ENCODE assay signal across 8 cellular contexts in the genomic region with DNA sequence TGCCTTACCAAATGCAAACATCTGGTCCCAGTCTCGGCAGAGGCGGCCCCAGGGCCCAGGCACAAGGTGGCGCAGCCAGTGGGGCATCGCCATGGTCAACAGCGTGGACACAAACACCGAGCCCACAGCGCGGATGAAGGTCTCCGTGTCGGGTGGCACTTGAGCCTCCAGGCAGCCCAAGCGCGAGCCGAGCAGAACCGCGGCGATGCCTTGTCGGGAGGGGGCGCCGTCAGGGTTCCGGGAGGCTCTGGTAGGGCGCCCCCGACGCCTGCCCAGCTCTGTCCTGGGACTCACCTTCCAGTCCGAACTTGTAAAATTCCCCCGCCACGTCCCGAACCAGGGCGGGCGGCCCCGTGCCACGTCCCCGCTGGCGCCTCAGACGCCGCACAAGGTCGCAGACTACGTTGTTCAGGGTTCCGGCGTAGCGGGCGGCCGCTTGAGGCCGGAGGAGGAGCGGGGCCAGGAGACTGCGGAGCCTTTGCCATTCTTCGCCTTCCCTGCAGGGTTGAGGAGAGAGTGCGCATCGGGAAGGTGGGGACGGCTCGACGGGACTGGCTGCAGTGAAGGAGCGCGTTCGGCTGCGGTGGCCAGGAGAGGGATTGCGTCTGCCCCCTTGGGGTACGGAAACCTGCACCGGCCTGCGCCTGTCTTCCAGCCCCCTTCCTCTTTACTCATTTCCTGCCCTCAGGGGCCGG. TPM values are rescaled to one million over a fixed set of nuclear protein-coding genes. Genes with fewer than 3 reads are reported as not detected.
DNase-seq lines count a peak whose midpoint lies in the region; ATAC-seq and TF ChIP-seq lines count a peak whose summit lies in the region.

No MANE protein-coding gene starts in this region.

- peak; percentile 35 for TF ChIP-seq CTCF in MCF 10A (IDR thresholded peaks at IDR 0.05; ENCODE audit: unreplicated experiment)

- ATAC-seq in HG03025 (IDR thresholded peaks at IDR 0.05; ENCODE audit: low FRiP score, unreplicated experiment) (peak; percentile 57), T-helper 17 cell (peak; percentile 83), left lobe of liver (peak; percentile 49), HG03571 (IDR thresholded peaks at IDR 0.05; ENCODE audit: unreplicated experiment) (no peak)

- H3K27me3 Mint-ChIP-seq in T-helper 17 cell (peaks cover 19% of the 10 kb centered on the region), MCF 10A (ENCODE audit: insufficient read depth, unreplicated experiment) (no peaks in the 10 kb centered on the region)

- DNase-seq in NCI-H748 (lab: John Stamatoyannopoulos, UW; ENCODE audit: unreplicated experiment) (peak; percentile 50), NCI-H748 treated with DMSO at 0.1 percent for 48 hours (lab: John Stamatoyannopoulos, UW) (no peak), T-helper 17 cell (peak; percentile 41 to 50 (median 46)), MCF 10A (ENCODE audit: unreplicated experiment) (peak; percentile 73), left lobe of liver (ENCODE audit: low spot score) (no peak)
- peak; percentile 59 for DNase-seq in stimulated activated naive CD4-positive, alpha-beta T cell treated with Interleukin-2 at 50 U/mL for 16 hours (lab: John Stamatoyannopoulos, UW)

- H3K9me3 ChIP-seq in T-helper 17 cell (ENCODE audit: control insufficient read depth, low read length, poor library complexity, severe bottlenecking), result no peaks in the 10 kb centered on the region

- CTCF ChIA-PET in MCF 10A (lab: Yijun Ruan, JAX), result interaction anchor here (0.8 to 2.9 kb wide), 7 partner anchors 11 to 121 kb away, joined by 3 to 11 read pairs (median 5); partner anchors contain the start of genes CDK4 and TSFM

- H3K4me1 Mint-ChIP-seq in T-helper 17 cell (peaks cover 33% of the 10 kb centered on the region), MCF 10A (ENCODE audit: insufficient read depth, unreplicated experiment) (peaks cover 25% of the 10 kb centered on the region)

- peak overlapping the region; percentile 75 for H3K27ac Mint-ChIP-seq in T-helper 17 cell
- peak overlapping the region; percentile 89 for H3K27ac Mint-ChIP-seq in MCF 10A (ENCODE audit: low read depth, unreplicated experiment)

- POLR2A ChIA-PET in MCF 10A (lab: Yijun Ruan, JAX), result interaction anchor here (0.6 to 2.5 kb wide), 12 partner anchors 9 to 674 kb away, joined by 3 to 26 read pairs (median 3); partner anchors contain the start of genes CDK4, MARCHF9 and TSPAN31

- H3K4me3 Mint-ChIP-seq in T-helper 17 cell (peak overlapping the region; percentile 92), MCF 10A (ENCODE audit: unreplicated experiment) (peak overlapping the region; percentile 89)

- BruUV-seq in MCF 10A (replicated peaks; lab: Mats Ljungman, UMichigan), result TSS peak; percentile 30

- no peaks in the 10 kb centered on the region for H3K9me3 Mint-ChIP-seq in MCF 10A (ENCODE audit: unreplicated experiment)

- peaks cover 3% of the 10 kb centered on the region for H3K36me3 Mint-ChIP-seq in T-helper 17 cell (ENCODE audit: low read depth)
- H3K36me3 Mint-ChIP-seq in MCF 10A (ENCODE audit: insufficient read depth, unreplicated experiment), result peaks cover 18% of the 10 kb centered on the region

- intact Hi-C loops in MCF 10A (cut with micrococcal nuclease), result no loop called here

RNA-seq across cellular contexts. Expression of gene CYP27B1, which starts 1.7 kb away (rescaled TPM):
- total RNA-seq in T-helper 17 cell, result 1 to 10 TPM; 1.4 to 1.7 TPM
- total RNA-seq in MCF 10A (2022), result 12.6 and 27.5 TPM in 2 replicates
- total RNA-seq in left lobe of liver, result 0.45 TPM

RNA-seq across cellular contexts. Expression of gene METTL1, which starts 6.8 kb away (rescaled TPM):
- total RNA-seq in T-helper 17 cell (10 to 100 TPM; 15.0 to 20.9 TPM), MCF 10A (2022) (26.2 and 40.6 TPM in 2 replicates), left lobe of liver (9.7 TPM)

RNA-seq across cellular contexts. Expression of gene EEF1AKMT3, which starts 7.3 kb away (rescaled TPM):
- total RNA-seq in T-helper 17 cell (1 to 10 TPM; 4.0 to 6.6 TPM), MCF 10A (2022) (7.6 and 8.1 TPM in 2 replicates), left lobe of liver (6.0 TPM)

RNA-seq across cellular contexts. Expression of gene MARCHF9, which starts 10.2 kb away (rescaled TPM):
- 10 to 100 TPM; 45.3 to 62.4 TPM for total RNA-seq in T-helper 17 cell
- total RNA-seq in MCF 10A (2022), result 8.7 and 12.5 TPM in 2 replicates
- total RNA-seq in left lobe of liver, result 3.6 TPM

RNA-seq across cellular contexts. Expression of gene CDK4, which starts 13.0 kb away (rescaled TPM):
- total RNA-seq in T-helper 17 cell (10 to 100 TPM; 20.8 to 21.3 TPM), MCF 10A (2022) (117 and 123 TPM in 2 replicates), left lobe of liver (30.8 TPM)

Comparison
In these comparisons a context has a peak if more than half of its experiments do, and no peak if none do; other contexts are left out.
1. DNase-seq: peak in NCI-H748 (single experiment), T-helper 17 cell (3 of 3), MCF 10A (single experiment) and stimulated activated naive CD4-positive, alpha-beta T cell treated with Interleukin-2 at 50 U/mL for 16 hours (single experiment); none in NCI-H748 treated with DMSO at 0.1 percent for 48 hours (single experiment) and left lobe of liver (single experiment).